Comparison of ENCODE assay signal across 8 cellular contexts in the genomic region with DNA sequence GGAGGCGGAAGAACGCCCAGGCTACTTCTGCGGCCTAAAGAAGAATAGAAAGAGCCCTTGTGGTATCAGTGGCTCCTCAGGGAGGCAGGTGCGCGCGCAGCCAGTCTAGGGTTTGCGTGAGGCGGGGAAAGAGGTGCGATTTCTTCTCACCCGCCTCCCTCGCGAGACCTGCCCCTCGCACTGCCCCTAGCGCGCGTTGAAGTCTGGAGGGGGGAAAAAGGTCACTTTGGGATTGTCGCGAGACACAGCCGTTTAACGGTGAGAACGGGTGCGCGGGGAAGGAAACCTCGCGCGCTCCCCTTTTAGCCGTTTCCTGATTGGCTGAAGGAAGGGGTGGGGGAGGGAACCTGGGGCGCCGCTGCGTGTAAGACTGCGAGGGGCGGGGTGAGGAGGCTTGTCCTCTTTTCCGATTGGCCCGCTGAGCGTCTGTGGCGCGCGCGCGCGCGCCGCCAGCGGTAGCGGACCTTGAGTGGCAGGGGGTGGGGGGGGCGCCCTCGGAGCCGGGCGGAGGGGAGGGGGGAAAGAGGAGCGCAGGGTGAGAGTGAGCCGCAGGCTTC. TPM values are rescaled to one million over a fixed set of nuclear protein-coding genes. Genes with fewer than 3 reads are reported as not detected.
DNase-seq lines count a peak whose midpoint lies in the region; ATAC-seq and TF ChIP-seq lines count a peak whose summit lies in the region.

A gene with protein sequence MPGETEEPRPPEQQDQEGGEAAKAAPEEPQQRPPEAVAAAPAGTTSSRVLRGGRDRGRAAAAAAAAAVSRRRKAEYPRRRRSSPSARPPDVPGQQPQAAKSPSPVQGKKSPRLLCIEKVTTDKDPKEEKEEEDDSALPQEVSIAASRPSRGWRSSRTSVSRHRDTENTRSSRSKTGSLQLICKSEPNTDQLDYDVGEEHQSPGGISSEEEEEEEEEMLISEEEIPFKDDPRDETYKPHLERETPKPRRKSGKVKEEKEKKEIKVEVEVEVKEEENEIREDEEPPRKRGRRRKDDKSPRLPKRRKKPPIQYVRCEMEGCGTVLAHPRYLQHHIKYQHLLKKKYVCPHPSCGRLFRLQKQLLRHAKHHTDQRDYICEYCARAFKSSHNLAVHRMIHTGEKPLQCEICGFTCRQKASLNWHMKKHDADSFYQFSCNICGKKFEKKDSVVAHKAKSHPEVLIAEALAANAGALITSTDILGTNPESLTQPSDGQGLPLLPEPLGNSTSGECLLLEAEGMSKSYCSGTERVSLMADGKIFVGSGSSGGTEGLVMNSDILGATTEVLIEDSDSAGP (plus strand): TSS at position 429 of the 557 bp plus-strand sequence. CDS start 219 bp downstream, outside the sequence.

- peak within 1 kb of the TSS; percentile 79 for H2AFZ ChIP-seq in PC-3 (ENCODE audit: low read length)

- no peaks in the 10 kb centered on the region for H3K27me3 Mint-ChIP-seq in Calu3 (ENCODE audit: unreplicated experiment)

- POLR2A ChIA-PET in PC-3 (lab: Charles Lee; ENCODE audit: unreplicated experiment): no interaction called here

- peak within 1 kb of the TSS; percentile 99 for H3K9ac ChIP-seq in PC-3 (ENCODE audit: low read length)

- peak within 1 kb of the TSS; percentile 92 for H3K4me2 ChIP-seq in PC-3 (ENCODE audit: low read length)

- H3K4me1 ChIP-seq in PC-3 (ENCODE audit: insufficient read depth, low read length): peaks cover 63% of the 10 kb centered on the region

- peak within 1 kb of the TSS; percentile 92 for H3K4me3 ChIP-seq in Jurkat, Clone E6-1 (ENCODE audit: low read length)
- peak within 1 kb of the TSS; percentile 83 for H3K4me3 ChIP-seq in PC-3 (ENCODE audit: low read length)
- H3K4me3 ChIP-seq in epithelial cell of esophagus (ENCODE audit: low read length): peak within 1 kb of the TSS; percentile 94

- peaks cover 54% of the 10 kb centered on the region for H3K36me3 Mint-ChIP-seq in Calu3 (ENCODE audit: insufficient read depth, unreplicated experiment)

- H3K9me3 ChIP-seq in PC-3 (ENCODE audit: low read length): no peaks in the 10 kb centered on the region

- H3K4me1 Mint-ChIP-seq in Calu3 (ENCODE audit: low read depth, unreplicated experiment): peaks cover 29% of the 10 kb centered on the region

- H3K4me3 Mint-ChIP-seq in Calu3 (ENCODE audit: low read depth, unreplicated experiment): peak within 1 kb of the TSS; percentile 97

- H3K27me3 ChIP-seq in PC-3 (ENCODE audit: low read length): no peaks in the 10 kb centered on the region

- H3K9me3 Mint-ChIP-seq in Calu3 (ENCODE audit: low read depth, unreplicated experiment): peaks cover 2% of the 10 kb centered on the region

- intact Hi-C loops in Calu3 (cut with micrococcal nuclease; ENCODE audit: unreplicated experiment): loop anchor here (5.0 to 10.0 kb wide), 2 partner anchors 324 to 346 kb away; no protein-coding TSS in a partner anchor
- intact Hi-C loops in PC-3 (cut with micrococcal nuclease): loop anchor here (1.0 to 5.0 kb wide), 6 partner anchors 38 to 1256 kb away; a partner anchor contains a TSS

- BruUV-seq in Calu3 (replicated peaks; lab: Mats Ljungman, UMichigan) (no TSS peak), PC-3 (replicated peaks; lab: Mats Ljungman, UMichigan) (TSS peak; percentile 2)

- peaks cover 72% of the 10 kb centered on the region for H3K79me2 ChIP-seq in PC-3 (ENCODE audit: low read length)

- peaks cover 37% of the 10 kb centered on the region for H4K20me1 ChIP-seq in PC-3 (ENCODE audit: low read length)

- peak within 1 kb of the TSS; percentile 96 for H3K27ac Mint-ChIP-seq in Calu3 (ENCODE audit: unreplicated experiment)

- H3K9me2 ChIP-seq in PC-3 (replicated peaks; ENCODE audit: low read length): no peaks in the 10 kb centered on the region

- TF ChIP-seq CTCF in Calu3 (IDR thresholded peaks at IDR 0.05; ENCODE audit: unreplicated experiment) (no peak), PC-3 (conservative IDR thresholded peaks at IDR 0.05; ENCODE audit: low read depth, low read length) (no peak), epithelial cell of esophagus (IDR thresholded peaks at IDR 0.05; ENCODE audit: insufficient read depth, low read depth, low read length, missing control alignments) (no peak)

- H3F3A ChIP-seq in PC-3 (ENCODE audit: low read length, unreplicated experiment): peaks cover 20% of the 10 kb centered on the region

- CTCF ChIA-PET in Calu3 (lab: Charles Lee): interaction anchor here (1.6 to 2.1 kb wide), 2 partner anchors 11 to 51 kb away, joined by 6 to 7 read pairs; no protein-coding TSS in a partner anchor
- CTCF ChIA-PET in PC-3 (lab: Charles Lee): no interaction called here

- ATAC-seq in GM21528 (IDR thresholded peaks at IDR 0.05; ENCODE audit: low FRiP score, unreplicated experiment) (peak; percentile 35), PC-3 (peak; percentile 53)

- peaks cover 4% of the 10 kb centered on the region; the same call in 1 of the 2 replicates for H3K36me3 ChIP-seq in PC-3 (ENCODE audit: low read depth, low read length)

- peak within 1 kb of the TSS; percentile 97 for H3K27ac ChIP-seq in PC-3 (ENCODE audit: low read length)

- DNase-seq in Calu3 (peak; percentile 93), PC-3 (peak; percentile 99), activated T-cell treated with anti-CD3 and anti-CD28 coated beads for 4 hours (peak; percentile 93), epithelial cell of esophagus (ENCODE audit: low read depth) (peak; percentile 98), middle frontal gyrus (ENCODE audit: extremely low spot score, low spot score) (peak; percentile 95)
- peak; percentile 97 for DNase-seq in Jurkat, Clone E6-1 (ENCODE audit: low read depth, low spot score)
- DNase-seq in stimulated activated CD8-positive, alpha-beta memory T cell treated with anti-CD3 and anti-CD28 coated beads, Interleukin-2, amount 100 ng/mL, for 1 hour (ENCODE audit: low read depth in 2 of 2): peak; percentile 94

RNA-seq across cellular contexts. Expression of the gene that starts here (rescaled TPM):
- 61.5 and 61.7 TPM in 2 replicates for total RNA-seq in Calu3 (2022)
- polyA plus RNA-seq in Jurkat, Clone E6-1 (2012; ENCODE audit: insufficient read depth, insufficient read length): 30.9 TPM
- 56.2 and 71.9 TPM in 2 replicates for total RNA-seq in PC-3 (2014; rRNA removed)

Comparison
In these comparisons a context has a peak if more than half of its experiments do, and no peak if none do; other contexts are left out.
1. Peak in every context shown above with its lines: DNase-seq, ATAC-seq, H3K4me3 ChIP-seq and H3K27ac ChIP-seq.